ENCODE assay signal across 16 cellular contexts in genomic region chr3:184508938-184509337, GRCh38.
"Had no signal": no experiment of that assay in that cellular context is flagged by ENCODE, and none has a peak within 500 bp of the region (broad histone marks: within the 10 kb centered on the region; RNA-seq: fewer than 3 reads in every experiment).

No MANE protein-coding gene starts in this region.

- ATAC-seq: left lobe of liver, mucosa of descending colon, right cardiac atrium had no signal

- DNase-seq: activated CD4-positive, alpha-beta T cell treated with anti-CD3 and anti-CD28 coated beads for 4 hours; activated CD4-positive, alpha-beta T cell treated with anti-CD3 and anti-CD28 coated beads, Interleukin-2, amount 50 U/mL, for 4 hours; activated gamma-delta T cell; activated naive CD4-positive, alpha-beta T cell treated with anti-CD3 and anti-CD28 coated beads, Interleukin-2, amount 50 U/mL, for 16 hours; amniotic stem cell; brain microvascular endothelial cell; dorsolateral prefrontal cortex; effector memory CD4-positive, alpha-beta T cell; kidney glomerular epithelial cell; mucosa of descending colon; posterior cingulate gyrus; right cardiac atrium; stimulated activated CD4-positive, alpha-beta T cell treated with anti-CD3 and anti-CD28 coated beads, Interleukin-15, amount 100 ng/mL, for 24 hours; stimulated activated naive CD4-positive, alpha-beta T cell; T-helper 9 cell had no signal
